In genomic region chr5:65562731-65563701, GRCh38 we compare ENCODE assay signal across 8 cellular contexts. TPM values are rescaled to one million over a fixed set of nuclear protein-coding genes. Genes with fewer than 3 reads are reported as not detected.
DNase-seq lines count a peak whose midpoint lies in the region; ATAC-seq and TF ChIP-seq lines count a peak whose summit lies in the region.

CENPK (minus strand) TSS chr5:65563168; CDS start chr5:65554907, 8,261 bp downstream.
PPWD1 (plus strand) TSS chr5:65563296; CDS start chr5:65563311, 15 bp downstream.

- H3K4me1 Mint-ChIP-seq in GM23338: peaks cover 11% of the 10 kb centered on the region
- H3K4me1 Mint-ChIP-seq in naive thymus-derived CD4-positive, alpha-beta T cell: peaks cover 22 to 79% (median 59%) of the 10 kb centered on the region in 7 donors
- H3K4me1 Mint-ChIP-seq in stimulated activated naive B cell treated with anti-CD40 and anti-IgM and Interleukin-4, amounts not matched to agents 10 μg/mL and 1 μg/mL and 100 μg/mL, for 72 hours: peaks cover 21 to 35% of the 10 kb centered on the region in 2 donors

- H3K36me3 Mint-ChIP-seq in GM23338 (ENCODE audit: low read depth): peaks cover 14% of the 10 kb centered on the region
- H3K36me3 Mint-ChIP-seq in naive thymus-derived CD4-positive, alpha-beta T cell: peaks cover 0 to 18% (median 12%) of the 10 kb centered on the region in 5 donors
- peaks cover 8 to 16% of the 10 kb centered on the region in 2 donors for H3K36me3 Mint-ChIP-seq in stimulated activated naive B cell treated with anti-CD40 and anti-IgM and Interleukin-4, amounts not matched to agents 10 μg/mL and 1 μg/mL and 100 μg/mL, for 72 hours

- no peaks in the 10 kb centered on the region for H3K9me2 ChIP-seq in DOHH2 (replicated peaks; ENCODE audit: control insufficient read depth, low read length)
- H3K9me2 ChIP-seq in GM23338 (ENCODE audit: insufficient read depth): no peaks in the 10 kb centered on the region

- H3K4me3 ChIP-seq in DOHH2 (ENCODE audit: low read length): peak within 1 kb of the TSS; percentile 79
- peak within 1 kb of the TSS; percentile 82 for H3K4me3 ChIP-seq in GM23338
- peak within 1 kb of the TSS; percentile 91 to 100 (median 96) for H3K4me3 ChIP-seq in fibroblast of lung (replicated peaks in 1 of 4; ENCODE audit: control extremely low read depth in 1 of 4, insufficient read depth in 1 of 4, low read depth in 3 of 4, low read length in 4 of 4)
- peak within 1 kb of the TSS; percentile 93 for H3K4me3 ChIP-seq in naive thymus-derived CD4-positive, alpha-beta T cell (ENCODE audit: low read length)

- no peaks in the 10 kb centered on the region for H4K20me1 ChIP-seq in DOHH2 (ENCODE audit: control insufficient read depth, insufficient read depth, low read depth, low read length)
- H4K20me1 ChIP-seq in GM23338 (replicated peaks; ENCODE audit: insufficient read depth): peaks cover 4% of the 10 kb centered on the region; the same call in 1 of the 2 replicates
- H4K20me1 ChIP-seq in fibroblast of lung (ENCODE audit: control insufficient read depth, extremely low read depth, insufficient read depth, low read length): no peaks in the 10 kb centered on the region

- peaks cover 25% of the 10 kb centered on the region for H3K4me1 ChIP-seq in DOHH2 (ENCODE audit: control insufficient read depth, low read length)
- H3K4me1 ChIP-seq in GM23338 (ENCODE audit: insufficient read depth): peaks cover 11% of the 10 kb centered on the region
- H3K4me1 ChIP-seq in fibroblast of lung (ENCODE audit: control insufficient read depth, extremely low read depth, insufficient read depth, low read length): no peaks in the 10 kb centered on the region
- peaks cover 30% of the 10 kb centered on the region in 2 donors for H3K4me1 ChIP-seq in naive thymus-derived CD4-positive, alpha-beta T cell (ENCODE audit: control insufficient read depth in 2 of 2, insufficient read depth in 2 of 2, low read length in 2 of 2)

- DNase-seq in GM23338 (ENCODE audit: low spot score) (peak; percentile 99), LHCN-M2 (ENCODE audit: low read depth) (peak; percentile 95), RPMI8226 (peak; percentile 99), fibroblast of lung (ENCODE audit: low read depth in 2 of 2) (peak; percentile 94 to 95)
- peak; percentile 90 for DNase-seq in activated T-helper 1 cell treated with anti-CD3 and anti-CD28 coated beads, Interleukin-2, amount 50 U/mL, for 16 hours (ENCODE audit: low read depth in 1 of 2, low spot score in 1 of 2)
- peak; percentile 83 to 97 (median 94) for DNase-seq in naive thymus-derived CD4-positive, alpha-beta T cell
- DNase-seq in stimulated activated naive B cell treated with anti-CD40 and anti-IgM and Interleukin-4, amounts not matched to agents 10 μg/mL and 1 μg/mL and 100 μg/mL, for 72 hours: peak; percentile 93

- intact Hi-C loops in naive thymus-derived CD4-positive, alpha-beta T cell (cut with micrococcal nuclease): loop anchor here (1.0 to 10.0 kb wide), 15 partner anchors 61 to 1602 kb away; partner anchors contain the start of genes CWC27 (in 2 of the 2), ERBIN (in 2 of the 2), SREK1 (in 2 of the 2) and SREK1IP1 (in 2 of the 2)

- H3K27ac ChIP-seq in DOHH2 (ENCODE audit: low read depth, low read length) (peak within 1 kb of the TSS; percentile 78), GM23338 (ENCODE audit: low read depth) (peak within 1 kb of the TSS; percentile 97), fibroblast of lung (ENCODE audit: insufficient read depth, low read length) (peak within 1 kb of the TSS; percentile 87)
- H3K27ac ChIP-seq in naive thymus-derived CD4-positive, alpha-beta T cell (ENCODE audit: low read depth, low read length): peak within 1 kb of the TSS; percentile 93

- peak within 1 kb of the TSS; percentile 94 for H3K4me2 ChIP-seq in DOHH2 (ENCODE audit: low read length)
- peak within 1 kb of the TSS; percentile 89 for H3K4me2 ChIP-seq in GM23338
- peak within 1 kb of the TSS; percentile 92 for H3K4me2 ChIP-seq in fibroblast of lung (ENCODE audit: extremely low read depth, insufficient read depth, low read length)

- peak within 1 kb of the TSS; percentile 75 for H3K9ac ChIP-seq in fibroblast of lung (ENCODE audit: insufficient read depth, low read length)

- no peaks in the 10 kb centered on the region for H3K27me3 ChIP-seq in DOHH2 (ENCODE audit: control insufficient read depth, low read length)
- H3K27me3 ChIP-seq in GM23338 (ENCODE audit: insufficient read depth): no peaks in the 10 kb centered on the region
- H3K27me3 ChIP-seq in fibroblast of lung (ENCODE audit: control insufficient read depth, insufficient read depth, low read length): no peaks in the 10 kb centered on the region
- no peaks in the 10 kb centered on the region for H3K27me3 ChIP-seq in naive thymus-derived CD4-positive, alpha-beta T cell (ENCODE audit: control insufficient read depth in 2 of 2, insufficient read depth in 2 of 2, low read length in 2 of 2)

- H3K27ac Mint-ChIP-seq in GM23338: peak within 1 kb of the TSS; percentile 98
- peak within 1 kb of the TSS; percentile 97 to 100 (median 98) for H3K27ac Mint-ChIP-seq in naive thymus-derived CD4-positive, alpha-beta T cell
- H3K27ac Mint-ChIP-seq in stimulated activated naive B cell treated with anti-CD40 and anti-IgM and Interleukin-4, amounts not matched to agents 10 μg/mL and 1 μg/mL and 100 μg/mL, for 72 hours: peak within 1 kb of the TSS; percentile 98

- H3K9me3 Mint-ChIP-seq in GM23338: no peaks in the 10 kb centered on the region
- peaks cover 0 to 2% (median 0%) of the 10 kb centered on the region in 11 donors for H3K9me3 Mint-ChIP-seq in naive thymus-derived CD4-positive, alpha-beta T cell
- no peaks in the 10 kb centered on the region for H3K9me3 Mint-ChIP-seq in stimulated activated naive B cell treated with anti-CD40 and anti-IgM and Interleukin-4, amounts not matched to agents 10 μg/mL and 1 μg/mL and 100 μg/mL, for 72 hours

- peaks cover 87% of the 10 kb centered on the region for H3K79me2 ChIP-seq in DOHH2 (ENCODE audit: control insufficient read depth, low read length)
- H3K79me2 ChIP-seq in GM23338 (replicated peaks; ENCODE audit: insufficient read depth): peaks cover 65% of the 10 kb centered on the region
- peaks cover 53% of the 10 kb centered on the region for H3K79me2 ChIP-seq in fibroblast of lung (ENCODE audit: control insufficient read depth, insufficient read depth, low read length)

- TF ChIP-seq CTCF in DOHH2 (IDR thresholded peaks at IDR 0.05; ENCODE audit: low read depth, low read length, poor library complexity, severe bottlenecking): no peak
- TF ChIP-seq CTCF in GM23338 (conservative IDR thresholded peaks at IDR 0.05; ENCODE audit: low read depth in 2 of 2): no peak
- no peak for TF ChIP-seq CTCF in fibroblast of lung (conservative IDR thresholded peaks at IDR 0.05 in 1 of 2, IDR thresholded peaks at IDR 0.05 in 1 of 2; ENCODE audit: low read depth in 1 of 2, low read length in 2 of 2)

- peak; percentile 100 for ATAC-seq in GM23338
- ATAC-seq in naive thymus-derived CD4-positive, alpha-beta T cell: peak; percentile 99
- peak; percentile 99 for ATAC-seq in stimulated activated naive B cell treated with anti-CD40 and anti-IgM and Interleukin-4, amounts not matched to agents 10 μg/mL and 1 μg/mL and 100 μg/mL, for 72 hours (replicated peaks)

- H3F3A ChIP-seq in DOHH2 (ENCODE audit: control insufficient read depth, insufficient read depth): no peaks in the 10 kb centered on the region
- no peaks in the 10 kb centered on the region for H3F3A ChIP-seq in GM23338 (replicated peaks; ENCODE audit: low read depth)

- H2AFZ ChIP-seq in GM23338 (peak within 1 kb of the TSS; percentile 95), fibroblast of lung (ENCODE audit: low read length) (peak within 1 kb of the TSS; percentile 95)

- peaks cover 4% of the 10 kb centered on the region for H3K27me3 Mint-ChIP-seq in GM23338 (ENCODE audit: insufficient read depth, low read depth, poor library complexity)
- no peaks in the 10 kb centered on the region for H3K27me3 Mint-ChIP-seq in naive thymus-derived CD4-positive, alpha-beta T cell
- H3K27me3 Mint-ChIP-seq in stimulated activated naive B cell treated with anti-CD40 and anti-IgM and Interleukin-4, amounts not matched to agents 10 μg/mL and 1 μg/mL and 100 μg/mL, for 72 hours: no peaks in the 10 kb centered on the region

- peaks cover 64% of the 10 kb centered on the region for H3K36me3 ChIP-seq in DOHH2 (ENCODE audit: control insufficient read depth, low read length)
- peaks cover 8% of the 10 kb centered on the region; the same call in 1 of the 2 replicates for H3K36me3 ChIP-seq in GM23338 (ENCODE audit: insufficient read depth)
- no peaks in the 10 kb centered on the region for H3K36me3 ChIP-seq in fibroblast of lung (ENCODE audit: control insufficient read depth, insufficient read depth, low read length)
- H3K36me3 ChIP-seq in naive thymus-derived CD4-positive, alpha-beta T cell (ENCODE audit: control insufficient read depth in 2 of 3, insufficient read depth in 3 of 3, low read length in 3 of 3): peaks cover 0 to 7% (median 0%) of the 10 kb centered on the region in 3 experiments

- peak within 1 kb of the TSS; percentile 92 for H3K4me3 Mint-ChIP-seq in GM23338
- H3K4me3 Mint-ChIP-seq in naive thymus-derived CD4-positive, alpha-beta T cell: peak within 1 kb of the TSS; percentile 92 to 99 (median 96)
- H3K4me3 Mint-ChIP-seq in stimulated activated naive B cell treated with anti-CD40 and anti-IgM and Interleukin-4, amounts not matched to agents 10 μg/mL and 1 μg/mL and 100 μg/mL, for 72 hours: peak within 1 kb of the TSS; percentile 96

- H3K9me3 ChIP-seq in DOHH2 (ENCODE audit: control insufficient read depth, insufficient read depth, low read length) (no peaks in the 10 kb centered on the region), fibroblast of lung (ENCODE audit: control insufficient read depth, insufficient read depth, low read depth, low read length) (no peaks in the 10 kb centered on the region)
- no peaks in the 10 kb centered on the region for H3K9me3 ChIP-seq in naive thymus-derived CD4-positive, alpha-beta T cell (ENCODE audit: control insufficient read depth in 2 of 3, low read length in 3 of 3)

- POLR2A ChIA-PET in naive thymus-derived CD4-positive, alpha-beta T cell (lab: Charles Lee): interaction anchor here (0.6 to 3.7 kb wide), 20 partner anchors 9 to 794 kb away, joined by 3 to 22 read pairs (median 5); partner anchors contain the start of genes ADAMTS6, CWC27, ERBIN and NLN

- CTCF ChIA-PET in naive thymus-derived CD4-positive, alpha-beta T cell (lab: Charles Lee): no interaction called here

RNA-seq across cellular contexts. Expression of gene CENPK, which starts in this region (rescaled TPM):
- 50.2 and 54.9 TPM in 2 replicates for total RNA-seq in GM23338 (2014; rRNA removed; shearing (Covaris generic))
- polyA plus RNA-seq in GM23338 (2016; fragmentation: Nextera tagmentation; extraction: Ambion mirVana): 122 and 137 TPM in 2 replicates
- total RNA-seq in LHCN-M2 (2014; rRNA removed): 41.5 and 42.8 TPM in 2 replicates
- polyA plus RNA-seq in LHCN-M2 (2012): 11.8 TPM
- total RNA-seq in fibroblast of lung: 4.9 and 7.1 TPM in 2 replicates
- polyA plus RNA-seq in fibroblast of lung: 11.2 and 16.0 TPM in 2 replicates
- 9.0 and 12.7 TPM in 2 replicates for polyA plus RNA-seq in fibroblast of lung (2012)
- 3.5 TPM in 1 of 2 replicates, not detected in the other for polyA minus RNA-seq in fibroblast of lung (ENCODE audit: low replicate concordance)
- 10 to 100 TPM in 3 of 5 experiments, 1 to 10 TPM in 2; 7.2 to 78.8 (median 14.1) TPM for total RNA-seq in naive thymus-derived CD4-positive, alpha-beta T cell
- polyA plus RNA-seq in naive thymus-derived CD4-positive, alpha-beta T cell: 10 to 100 TPM; 37.5 to 44.1 TPM

RNA-seq across cellular contexts. Expression of gene PPWD1, which starts in this region (rescaled TPM):
- total RNA-seq in GM23338 (2014; rRNA removed; shearing (Covaris generic)): 57.1 and 57.2 TPM in 2 replicates
- polyA plus RNA-seq in GM23338 (2016; fragmentation: Nextera tagmentation; extraction: Ambion mirVana) (27.6 and 34.8 TPM in 2 replicates), fibroblast of lung (7.0 and 7.3 TPM in 2 replicates)
- total RNA-seq in LHCN-M2 (2014; rRNA removed) (28.7 and 35.6 TPM in 2 replicates), fibroblast of lung (41.5 and 52.9 TPM in 2 replicates)
- polyA plus RNA-seq in LHCN-M2 (2012): 9.3 TPM
- 18.2 and 18.7 TPM in 2 replicates for polyA plus RNA-seq in fibroblast of lung (2012)
- polyA minus RNA-seq in fibroblast of lung (ENCODE audit: low replicate concordance): 0.78 and 2.1 TPM in 2 replicates
- total RNA-seq in naive thymus-derived CD4-positive, alpha-beta T cell: 100 to 1,000 TPM in 2 of 5 experiments, 10 to 100 TPM in 3; 61.7 to 104 (median 81.2) TPM
- polyA plus RNA-seq in naive thymus-derived CD4-positive, alpha-beta T cell: 10 to 100 TPM; 44.5 to 50.1 TPM

Comparison
In these comparisons a context has a peak if more than half of its experiments do, and no peak if none do; other contexts are left out.
1. Peak in every context shown above with its lines: DNase-seq, ATAC-seq, H3K4me3 ChIP-seq and H3K27ac ChIP-seq.